10 cellular contexts compared by ENCODE assay signal in the genomic region with DNA sequence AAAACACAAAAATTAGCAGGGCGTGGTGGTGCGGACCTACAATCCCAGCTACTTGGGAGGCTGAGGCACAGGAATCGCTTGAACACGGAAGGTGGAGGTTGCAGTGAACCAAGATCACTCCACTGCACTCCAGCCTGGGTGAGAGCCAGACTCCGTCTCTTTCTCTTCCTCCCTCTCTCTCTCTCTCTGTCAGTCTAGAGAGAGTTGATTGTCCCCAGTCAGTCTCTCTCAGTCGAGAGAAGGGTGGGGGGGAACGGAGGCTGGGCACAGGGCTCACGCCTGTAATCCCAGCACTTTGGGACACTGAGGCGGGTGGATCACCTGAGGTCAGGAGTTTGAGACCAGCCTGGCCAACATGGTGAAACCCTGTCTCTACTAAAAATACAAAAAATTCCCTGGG. TPM values are rescaled to one million over a fixed set of nuclear protein-coding genes. Genes with fewer than 3 reads are reported as not detected.
A peak's percentile ranks its signal among the peaks of the same experiment; 100 is the strongest.
DNase-seq lines count a peak whose midpoint lies in the region; ATAC-seq, FAIRE-seq and TF ChIP-seq lines count a peak whose summit lies in the region.
"Not testable (repeated sequence)": the region's sequence is repeated elsewhere in the genome, so short reads cannot be mapped to it uniquely, and the experiment has no call there.
"Had no signal": no experiment of that assay in that cellular context is flagged by ENCODE, and none has a peak within 500 bp of the region (broad histone marks: within the 10 kb centered on the region; RNA-seq: fewer than 3 reads in every experiment).

No MANE protein-coding gene starts in this region.

- peak; percentile 10 for ATAC-seq in GM23338
- peak; percentile 29 for ATAC-seq in esophagus mucosa
- peak in 5 of 8 donors; percentile 17 to 57 (median 45) for ATAC-seq in heart right ventricle

- H3K9me3 ChIP-seq in heart right ventricle; kidney (ENCODE audit: control insufficient read depth in 1 of 2, low read length in 2 of 2): not testable (repeated sequence)

- H3K79me2 ChIP-seq in GM23338 (replicated peaks; ENCODE audit: insufficient read depth), result not testable (repeated sequence)

- DNase-seq in CD14-positive monocyte (ENCODE audit: low spot score) (peak; percentile 2), GM23338 (ENCODE audit: low spot score) (peak; percentile 0), SK-N-DZ (ENCODE audit: low spot score) (peak; percentile 0), kidney (peak; percentile 23), osteocyte (ENCODE audit: extremely low spot score, unreplicated experiment) (peak; percentile 54)
- DNase-seq in activated CD8-positive, alpha-beta memory T cell treated with anti-CD3 and anti-CD28 coated beads, Interleukin-2, amount 50 U/mL, for 48 hours, result peak; percentile 37
- not testable (repeated sequence) for DNase-seq in heart right ventricle

- H3K9me2 ChIP-seq in GM23338 (ENCODE audit: insufficient read depth), result not testable (repeated sequence)

- H3K4me2 ChIP-seq in GM23338, result not testable (repeated sequence)

- WGBS in heart right ventricle, 2 donors, result 62% methylated on average over 3 to 5 of the region's 9 CpGs

- H3K9ac ChIP-seq in kidney (ENCODE audit: low read length in 2 of 2), result not testable (repeated sequence)

- peak overlapping the region in 1 of 7 donors; percentile 36 for H3K27ac Mint-ChIP-seq in CD14-positive monocyte
- H3K27ac Mint-ChIP-seq in GM23338; osteocyte (ENCODE audit: unreplicated experiment): not testable (repeated sequence)

- H3K36me3 Mint-ChIP-seq in CD14-positive monocyte; GM23338 (ENCODE audit: low read depth); osteocyte (ENCODE audit: unreplicated experiment): not testable (repeated sequence)

- not testable (repeated sequence) for H3K4me3 ChIP-seq in GM23338; heart right ventricle; kidney (ENCODE audit: low read length in 2 of 2)

- not testable (repeated sequence) for FAIRE-seq in kidney (lab: Jason Lieb, UNC)

- not testable (repeated sequence) for H3K4me3 Mint-ChIP-seq in CD14-positive monocyte; GM23338; osteocyte (ENCODE audit: unreplicated experiment)

- H3K27ac ChIP-seq in GM23338 (ENCODE audit: low read depth); heart right ventricle; kidney (ENCODE audit: low read depth in 2 of 2, low read length in 2 of 2): not testable (repeated sequence)

- TF ChIP-seq CTCF in CD14-positive monocyte (IDR thresholded peaks at IDR 0.05); GM23338 (conservative IDR thresholded peaks at IDR 0.05; ENCODE audit: low read depth in 2 of 2); heart right ventricle (IDR thresholded peaks at IDR 0.05); kidney (IDR thresholded peaks at IDR 0.05; ENCODE audit: borderline replicate concordance, extremely low read depth, insufficient read depth); osteocyte (IDR thresholded peaks at IDR 0.05): not testable (repeated sequence)

- not testable (repeated sequence) for H3K9me3 Mint-ChIP-seq in CD14-positive monocyte; GM23338; osteocyte (ENCODE audit: unreplicated experiment)

- H4K20me1 ChIP-seq in GM23338 (replicated peaks; ENCODE audit: insufficient read depth), result not testable (repeated sequence)

- H3K27me3 ChIP-seq in GM23338 (ENCODE audit: insufficient read depth); heart right ventricle: not testable (repeated sequence)

- not testable (repeated sequence) for H3F3A ChIP-seq in GM23338 (replicated peaks; ENCODE audit: low read depth)

- H3K4me1 Mint-ChIP-seq in CD14-positive monocyte; GM23338; osteocyte (ENCODE audit: unreplicated experiment): not testable (repeated sequence)

- peaks cover 0 to 14% (median 8%) of the 10 kb centered on the region in 3 donors for H3K27me3 Mint-ChIP-seq in CD14-positive monocyte (ENCODE audit: low read depth in 3 of 3)
- H3K27me3 Mint-ChIP-seq in GM23338 (ENCODE audit: insufficient read depth, low read depth, poor library complexity); osteocyte (ENCODE audit: unreplicated experiment): not testable (repeated sequence)

- H2AFZ ChIP-seq in GM23338, result not testable (repeated sequence)

- not testable (repeated sequence) for H3K4me1 ChIP-seq in GM23338 (ENCODE audit: insufficient read depth); heart right ventricle; kidney (ENCODE audit: control insufficient read depth in 1 of 2, insufficient read depth in 1 of 2, low read depth in 1 of 2, low read length in 2 of 2)

- intact Hi-C loops in CD14-positive monocyte (cut with micrococcal nuclease); heart right ventricle (cut with DNase I); kidney (cut with DNase I): not testable (repeated sequence)

- not testable (repeated sequence) for H3K36me3 ChIP-seq in GM23338 (ENCODE audit: insufficient read depth); heart right ventricle; kidney (ENCODE audit: control insufficient read depth in 1 of 2, insufficient read depth in 2 of 2, low read length in 2 of 2)

RNA-seq across cellular contexts. Expression of a gene that starts 10.3 kb away (rescaled TPM):
- polyA plus RNA-seq in CD14-positive monocyte (not detected), GM23338 (2016; fragmentation: Nextera tagmentation; extraction: Ambion mirVana) (0.71 and 2.1 TPM in 2 replicates), heart right ventricle (1 to 10 TPM in 1 of 2 donors, under 1 TPM in 1; 0.10 to 1.4 TPM), kidney (ENCODE audit: insufficient read depth, low read depth, low replicate concordance) (0.37 TPM)
- 6.2 and 9.9 TPM in 2 replicates for total RNA-seq in GM23338 (2014; rRNA removed; shearing (Covaris generic))
- 0.33 TPM in 1 of 2 replicates, not detected in the other for polyA plus RNA-seq in SK-N-DZ (2014; cell fraction: cytosol; rRNA removed)
- polyA plus RNA-seq in SK-N-DZ (2014; cell fraction: nucleus; rRNA removed), result 0.58 and 2.0 TPM in 2 replicates
- total RNA-seq in esophagus mucosa (0.84 TPM), heart right ventricle (1 to 10 TPM in 1 of 10 donors, under 1 TPM in 4, not detected in 5; 0.22 to 1.3 (median 0.59) TPM), kidney (3.5 TPM), osteocyte (2.6 and 4.2 TPM in 2 replicates)
- total RNA-seq: H7 had no signal
- polyA plus RNA-seq: CD8-positive, alpha-beta memory T cell had no signal

RNA-seq across cellular contexts. Expression of a gene that starts 30.0 kb away (rescaled TPM):
- polyA plus RNA-seq in CD14-positive monocyte, result 100 to 1,000 TPM; 170 to 187 TPM
- total RNA-seq in GM23338 (2014; rRNA removed; shearing (Covaris generic)), result 334 and 368 TPM in 2 replicates
- 1,247 and 1,475 TPM in 2 replicates for polyA plus RNA-seq in GM23338 (2016; fragmentation: Nextera tagmentation; extraction: Ambion mirVana)
- polyA plus RNA-seq in SK-N-DZ (2014; cell fraction: cytosol; rRNA removed), result 77.0 and 129 TPM in 2 replicates
- polyA plus RNA-seq in SK-N-DZ (2014; cell fraction: nucleus; rRNA removed), result 89.2 and 107 TPM in 2 replicates
- 318 TPM for total RNA-seq in esophagus mucosa
- 100 to 1,000 TPM; 256 to 544 (median 401) TPM for total RNA-seq in heart right ventricle
- 1,000 to 10,000 TPM in 1 of 2 donors, 100 to 1,000 TPM in 1; 549 to 1,102 TPM for polyA plus RNA-seq in heart right ventricle
- total RNA-seq in kidney, result 424 TPM
- 542 TPM for polyA plus RNA-seq in kidney (ENCODE audit: insufficient read depth, low read depth, low replicate concordance)
- 950 and 1,034 TPM in 2 replicates for total RNA-seq in osteocyte
